Comparison of ENCODE assay signal across 31 cellular contexts in the genomic region with DNA sequence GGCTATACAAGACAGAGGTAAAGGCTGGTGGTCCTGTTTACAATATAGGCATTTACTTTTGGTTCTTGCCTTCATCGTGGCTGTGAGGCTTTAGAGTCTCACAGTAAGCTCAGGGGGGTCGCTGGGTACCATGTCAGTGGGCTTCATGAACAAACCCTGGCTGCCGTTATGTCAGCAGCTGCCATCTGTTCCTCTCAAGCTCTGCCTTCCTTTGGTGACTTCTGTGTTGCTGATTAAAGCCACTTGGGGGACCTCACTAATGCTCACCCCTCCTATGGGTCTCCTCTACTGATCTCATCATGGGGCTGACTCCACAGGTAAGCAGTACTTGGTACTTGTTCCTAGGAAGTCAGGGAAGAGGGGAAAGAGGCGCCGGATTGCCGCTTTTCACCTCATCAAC.
"Had no signal": no experiment of that assay in that cellular context is flagged by ENCODE, and none has a peak within 500 bp of the region (broad histone marks: within the 10 kb centered on the region; RNA-seq: fewer than 3 reads in every experiment).

No MANE protein-coding gene starts in this region.

- FAIRE-seq: endometrium, endothelial cell of umbilical vein had no signal

- H3K27ac ChIP-seq: ascending aorta, breast epithelium, cardiac muscle cell, colonic mucosa, epithelial cell of prostate, esophagus squamous epithelium, heart right ventricle, hepatocyte had no signal

- H3K9me3 ChIP-seq: ascending aorta, breast epithelium, colonic mucosa, esophagus squamous epithelium, gastroesophageal sphincter, heart right ventricle had no signal

- ATAC-seq: activated naive CD4-positive, alpha-beta T cell treated with anti-CD3 and anti-CD28 coated beads, Interleukin-2, amount 50 U/mL, for 72 hours; activated T-cell treated with anti-CD3 and anti-CD28 coated beads, Interleukin-2, amount 50 U/mL, for 72 hours; gastroesophageal sphincter; heart right ventricle; WTC11 had no signal

- H3K4me3 ChIP-seq: ascending aorta, breast epithelium, cardiac muscle cell, colonic mucosa, esophagus squamous epithelium, gastroesophageal sphincter, heart right ventricle, hepatocyte had no signal

- H3K4me1 ChIP-seq: ascending aorta, colonic mucosa, heart right ventricle had no signal

- H3K36me3 ChIP-seq: ascending aorta, breast epithelium, cardiac muscle cell, colonic mucosa, esophagus squamous epithelium, gastroesophageal sphincter, heart right ventricle had no signal

- H2AFZ ChIP-seq: hepatocyte had no signal

- H3K27me3 ChIP-seq: ascending aorta, breast epithelium, cardiac muscle cell, colonic mucosa, esophagus squamous epithelium, gastroesophageal sphincter, heart right ventricle, hepatocyte had no signal

- H3K79me2 ChIP-seq: hepatocyte had no signal

- DNase-seq: activated CD4-positive, alpha-beta memory T cell treated with anti-CD3 and anti-CD28 coated beads, Interleukin-2, amount 10 ng/mL, durations not matched to agents 7 days and 5 days; activated CD4-positive, alpha-beta T cell treated with anti-CD3 and anti-CD28 coated beads for 1 hour; activated CD4-positive, alpha-beta T cell treated with anti-CD3 and anti-CD28 coated beads for 4 hours; activated CD4-positive, alpha-beta T cell treated with anti-CD3 and anti-CD28 coated beads, Interleukin-2, amount 10 ng/mL, durations not matched to agents 7 days and 5 days; activated CD4-positive, alpha-beta T cell treated with anti-CD3 and anti-CD28 coated beads, Interleukin-2, amount 50 U/mL, for 4 hours; activated CD8-positive, alpha-beta memory T cell treated with anti-CD3 and anti-CD28 coated beads, Interleukin-2, amount 50 U/mL, for 48 hours; activated gamma-delta T cell; activated naive CD4-positive, alpha-beta T cell; activated naive CD4-positive, alpha-beta T cell treated with anti-CD3 and anti-CD28 coated beads, Interleukin-2, amount 10 ng/mL, durations not matched to agents 7 days and 5 days; activated naive CD8-positive, alpha-beta T cell treated with anti-CD3 and anti-CD28 coated beads, Interleukin-2, amount 10 ng/mL, durations not matched to agents 7 days and 5 days; activated T-cell treated with anti-CD3 and anti-CD28 coated beads for 4 hours; activated T-cell treated with anti-CD3 and anti-CD28 coated beads, Interleukin-2, amount 50 U/mL, for 24 hours; activated T-cell treated with anti-CD3 and anti-CD28 coated beads, Interleukin-2, amount 50 U/mL, for 72 hours; central memory CD4-positive, alpha-beta T cell; cerebellar nuclear complex; colonic mucosa; effector CD8-positive, alpha-beta T cell; esophagus squamous epithelium; foreskin melanocyte; heart right ventricle; T1000 had no signal
